In genomic region chr11:59186130-59186594, GRCh38 we compare ENCODE assay signal across 8 cellular contexts. TPM values are rescaled to one million over a fixed set of nuclear protein-coding genes. Genes with fewer than 3 reads are reported as not detected.
DNase-seq lines count a peak whose midpoint lies in the region; ATAC-seq, FAIRE-seq and TF ChIP-seq lines count a peak whose summit lies in the region.

No MANE protein-coding gene starts in this region.

- H3K4me3 ChIP-seq in BE2C (ENCODE audit: low read depth, low read length), result no peak overlapping the region
- H3K4me3 ChIP-seq in pancreas, result no peak overlapping the region

- peak overlapping the region in 3 of 4 donors; percentile 34 to 79 (median 74) for H3K27ac ChIP-seq in pancreas

- no peaks in the 10 kb centered on the region for H3K4me1 ChIP-seq in BE2C
- peaks cover 0 to 16% (median 0%) of the 10 kb centered on the region in 3 donors for H3K4me1 ChIP-seq in pancreas

- DNase-seq in BE2C (no peak), HT-29 (ENCODE audit: low spot score) (peak; percentile 98), endothelial cell (ENCODE audit: low spot score) (peak; percentile 53), pancreas (peak in 5 of 6 donors; percentile 68 to 78 (median 74))
- peak; percentile 70 for DNase-seq in activated CD4-positive, alpha-beta T cell treated with anti-CD3 and anti-CD28 coated beads for 48 hours

- TF ChIP-seq CTCF in BE2C (IDR thresholded peaks at IDR 0.05; ENCODE audit: low read depth, low read length), result peak; percentile 53
- TF ChIP-seq CTCF in endothelial cell (IDR thresholded peaks at IDR 0.05; ENCODE audit: unreplicated experiment), result peak; percentile 83
- peak; percentile 51 to 69 (median 64) for TF ChIP-seq CTCF in pancreas (IDR thresholded peaks at IDR 0.05)

- H3K9me3 ChIP-seq in BE2C (no peaks in the 10 kb centered on the region), pancreas (no peaks in the 10 kb centered on the region)

- no peak overlapping the region for H3K4me3 Mint-ChIP-seq in endothelial cell (ENCODE audit: unreplicated experiment)

- intact Hi-C loops in pancreas (cut with DNase I), result no loop called here

- ATAC-seq in GM18907 (IDR thresholded peaks at IDR 0.05; ENCODE audit: unreplicated experiment) (peak; percentile 63), pancreas (peak; percentile 82 to 91 (median 88)), HG03095 (IDR thresholded peaks at IDR 0.05; ENCODE audit: unreplicated experiment) (no peak), HG03097 (IDR thresholded peaks at IDR 0.05; ENCODE audit: low FRiP score, unreplicated experiment) (no peak)

- H3K4me1 Mint-ChIP-seq in endothelial cell (ENCODE audit: unreplicated experiment), result peaks cover 13% of the 10 kb centered on the region

- no peaks in the 10 kb centered on the region for H3K27me3 ChIP-seq in BE2C
- no peaks in the 10 kb centered on the region for H3K27me3 ChIP-seq in pancreas

- WGBS in pancreas, 2 donors, result 26 to 32% methylated on average over 5 of the region's 5 CpGs

- FAIRE-seq in pancreas (lab: Jason Lieb, UNC), result no peak

- H3K27ac Mint-ChIP-seq in endothelial cell (ENCODE audit: unreplicated experiment), result no peak overlapping the region

- H3K9me3 Mint-ChIP-seq in endothelial cell (ENCODE audit: unreplicated experiment), result no peaks in the 10 kb centered on the region

- H3K36me3 ChIP-seq in BE2C (no peaks in the 10 kb centered on the region), pancreas (peaks cover 0 to 8% (median 0%) of the 10 kb centered on the region in 3 donors)

- H3K27me3 Mint-ChIP-seq in endothelial cell (ENCODE audit: unreplicated experiment), result peaks cover 2% of the 10 kb centered on the region

- H3K36me3 Mint-ChIP-seq in endothelial cell (ENCODE audit: low read depth, unreplicated experiment), result peaks cover 56% of the 10 kb centered on the region

RNA-seq across cellular contexts. Expression of gene DTX4, which starts 14.2 kb away (rescaled TPM):
- 0.31 TPM for polyA plus RNA-seq in BE2C (2012; ENCODE audit: insufficient read depth, insufficient read length, low read depth)
- total RNA-seq in HT-29 (2014; rRNA removed; shearing (Covaris generic)), result 20.8 and 22.6 TPM in 2 replicates
- total RNA-seq in endothelial cell (ENCODE audit: unreplicated experiment) (29.4 TPM), pancreas (10 to 100 TPM in 2 of 6 donors, 1 to 10 TPM in 4; 5.9 to 16.3 (median 8.3) TPM)
- 10 to 100 TPM in 1 of 2 donors, 1 to 10 TPM in 1; 9.0 to 12.3 TPM for polyA plus RNA-seq in pancreas

RNA-seq across cellular contexts. Expression of gene MPEG1, which starts 26.6 kb away (rescaled TPM):
- polyA plus RNA-seq in BE2C (2012; ENCODE audit: insufficient read depth, insufficient read length, low read depth), result not detected
- total RNA-seq in HT-29 (2014; rRNA removed; shearing (Covaris generic)), result not detected in 2 replicates
- total RNA-seq in endothelial cell (ENCODE audit: unreplicated experiment), result not detected
- total RNA-seq in pancreas, result 1 to 10 TPM in 5 of 6 donors, under 1 TPM in 1; 0.51 to 7.1 (median 3.4) TPM
- under 1 TPM; 0.68 to 0.92 TPM for polyA plus RNA-seq in pancreas

RNA-seq across cellular contexts. Expression of gene FAM111A, which starts 43.5 kb away (rescaled TPM):
- 0.31 TPM for polyA plus RNA-seq in BE2C (2012; ENCODE audit: insufficient read depth, insufficient read length, low read depth)
- total RNA-seq in HT-29 (2014; rRNA removed; shearing (Covaris generic)), result 43.6 and 51.9 TPM in 2 replicates
- total RNA-seq in endothelial cell (ENCODE audit: unreplicated experiment), result 30.8 TPM
- 10 to 100 TPM in 2 of 6 donors, 1 to 10 TPM in 4; 3.9 to 25.1 (median 8.1) TPM for total RNA-seq in pancreas
- 10 to 100 TPM; 19.7 to 25.1 TPM for polyA plus RNA-seq in pancreas

Comparison
In these comparisons a context has a peak if more than half of its experiments do, and no peak if none do; other contexts are left out.
1. ATAC-seq: peak in GM18907 (single experiment) and pancreas (4 of 4); none in HG03095 (single experiment) and HG03097 (single experiment).
2. Peak in every context shown above with its lines, with median percentiles within 50 percentile points of each other: CTCF ChIP-seq.